In the genomic region with DNA sequence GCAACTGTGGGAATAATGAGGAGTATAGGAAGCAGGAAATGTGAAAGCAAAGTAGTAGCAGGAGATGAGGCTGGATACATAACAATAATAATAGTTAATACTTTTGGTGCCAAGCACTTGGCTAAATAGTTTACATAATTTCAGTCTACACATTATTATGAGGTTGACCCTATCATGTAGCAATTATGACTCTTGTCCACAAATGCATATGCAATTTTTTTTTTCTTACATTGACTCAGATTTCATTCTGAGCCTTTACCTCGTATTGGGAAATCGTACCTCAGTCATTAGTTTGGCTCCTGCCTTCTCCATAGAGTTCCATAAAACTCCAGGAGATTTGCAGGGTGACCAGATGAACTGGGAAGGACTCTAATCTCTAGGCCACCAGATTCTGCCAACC, we compare ENCODE assay signal across 32 cellular contexts.
"Had no signal": no experiment of that assay in that cellular context is flagged by ENCODE, and none has a peak within 500 bp of the region (broad histone marks: within the 10 kb centered on the region; RNA-seq: fewer than 3 reads in every experiment).

No MANE protein-coding gene starts in this region.

- H3K27ac ChIP-seq: adrenal gland, ascending aorta, coronary artery, dorsolateral prefrontal cortex, esophagus muscularis mucosa, heart left ventricle, WERI-Rb-1 had no signal

- H3K36me3 ChIP-seq: adrenal gland, ascending aorta, esophagus muscularis mucosa, heart left ventricle, WERI-Rb-1 had no signal

- H3K4me1 Mint-ChIP-seq: activated B cell treated with CpG ODN at 0.5 μM for 24 hours; activated naive CD4-positive, alpha-beta T cell treated with anti-CD3 and anti-CD28 coated beads, Interleukin-2, amount 50 U/mL, for 24 hours; activated naive CD8-positive, alpha-beta T cell treated with anti-CD3 and anti-CD28 coated beads for 36 hours; activated naive CD8-positive, alpha-beta T cell treated with anti-CD3 and anti-CD28 coated beads, Interleukin-2, amount 50 U/mL, for 24 hours; brain; central memory CD8-positive, alpha-beta T cell; endodermal cell; T-cell had no signal

- H3K4me3 ChIP-seq: adrenal gland, ascending aorta, coronary artery, dorsolateral prefrontal cortex, esophagus muscularis mucosa, heart left ventricle had no signal

- H3K27me3 ChIP-seq: adrenal gland, ascending aorta, esophagus muscularis mucosa, heart left ventricle had no signal

- DNase-seq: activated B cell treated with CpG ODN at 0.5 μM for 24 hours; activated CD4-positive, alpha-beta T cell treated with anti-CD3 and anti-CD28 coated beads for 48 hours; activated CD4-positive, alpha-beta T cell treated with anti-CD3 and anti-CD28 coated beads, Interleukin-2, amount 50 U/mL, for 1 hour; activated CD4-positive, alpha-beta T cell treated with anti-CD3 and anti-CD28 coated beads, Interleukin-2, amount 50 U/mL, for 48 hours; activated CD8-positive, alpha-beta memory T cell treated with anti-CD3 and anti-CD28 coated beads for 24 hours; activated CD8-positive, alpha-beta T cell treated with anti-CD3 and anti-CD28 coated beads for 36 hours; activated effector memory CD4-positive, alpha-beta T cell treated with anti-CD3 and anti-CD28 coated beads, Interleukin-2, amount 50 U/mL, for 16 hours; activated naive CD4-positive, alpha-beta T cell treated with anti-CD3 and anti-CD28 coated beads for 36 hours; activated naive CD8-positive, alpha-beta T cell treated with anti-CD3 and anti-CD28 coated beads for 36 hours; activated naive CD8-positive, alpha-beta T cell treated with anti-CD3 and anti-CD28 coated beads, Interleukin-2, amount 50 U/mL, for 24 hours; activated T-cell treated with anti-CD3 and anti-CD28 coated beads, Interleukin-2, amount 50 U/mL, for 4 hours; adrenal gland; dorsolateral prefrontal cortex; effector memory CD4-positive, alpha-beta T cell; endodermal cell; erythroblast; glutamatergic neuron; heart left ventricle; T-cell; T1000; WERI-Rb-1 had no signal

- H3K36me3 Mint-ChIP-seq: activated naive CD8-positive, alpha-beta T cell treated with anti-CD3 and anti-CD28 coated beads for 36 hours; brain; T-cell had no signal

- H3K4me3 Mint-ChIP-seq: activated B cell treated with CpG ODN at 0.5 μM for 24 hours; activated CD8-positive, alpha-beta T cell treated with anti-CD3 and anti-CD28 coated beads for 36 hours; activated naive CD4-positive, alpha-beta T cell treated with anti-CD3 and anti-CD28 coated beads for 36 hours; activated naive CD4-positive, alpha-beta T cell treated with anti-CD3 and anti-CD28 coated beads, Interleukin-2, amount 50 U/mL, for 24 hours; activated naive CD8-positive, alpha-beta T cell treated with anti-CD3 and anti-CD28 coated beads for 36 hours; activated naive CD8-positive, alpha-beta T cell treated with anti-CD3 and anti-CD28 coated beads, Interleukin-2, amount 50 U/mL, for 24 hours; activated T-cell treated with anti-CD3 and anti-CD28 coated beads, Interleukin-2, amount 50 U/mL, for 4 hours; activated T-helper 1 cell treated with anti-CD3 and anti-CD28 coated beads, Interleukin-12 subunit alpha, Interleukin-12 subunit beta, Interleukin-2, Interleukin-4 antibody, amounts not matched to agents 30 ng/mL and 10 ng/mL and 1 ng/mL, durations not matched to agents 14 hours and 24 hours and 36 hours; brain; central memory CD8-positive, alpha-beta T cell; dendritic cell treated with granulocyte-macrophage colony-stimulating factor and Interleukin-4, amounts not matched to agents 40 ng/mL and 50 ng/mL, for 4 days; endodermal cell; T-cell; T-helper 1 cell treated with Interleukin-12 subunit alpha and Interleukin-12 subunit beta and Interleukin-4 antibody, amounts not matched to agents 30 μg/mL and 1 μg/mL, for 36 hours had no signal

- H3K27ac Mint-ChIP-seq: activated B cell treated with CpG ODN at 0.5 μM for 24 hours; activated CD8-positive, alpha-beta T cell treated with anti-CD3 and anti-CD28 coated beads for 36 hours; activated naive CD4-positive, alpha-beta T cell treated with anti-CD3 and anti-CD28 coated beads for 36 hours; activated naive CD4-positive, alpha-beta T cell treated with anti-CD3 and anti-CD28 coated beads, Interleukin-2, amount 50 U/mL, for 24 hours; activated naive CD8-positive, alpha-beta T cell treated with anti-CD3 and anti-CD28 coated beads for 36 hours; activated naive CD8-positive, alpha-beta T cell treated with anti-CD3 and anti-CD28 coated beads, Interleukin-2, amount 50 U/mL, for 24 hours; activated T-helper 1 cell treated with anti-CD3 and anti-CD28 coated beads, Interleukin-12 subunit alpha, Interleukin-12 subunit beta, Interleukin-2, Interleukin-4 antibody, amounts not matched to agents 30 ng/mL and 10 ng/mL and 1 ng/mL, durations not matched to agents 14 hours and 24 hours and 36 hours; activated T-helper 2 cell treated with anti-CD3 and anti-CD28 coated beads, Interferon-gamma antibody, Interleukin-2, Interleukin-4, amounts not matched to agents 10 μg/mL and 5 μg/mL and 100 μg/mL, durations not matched to agents 14 hours and 24 hours and 36 hours; brain; dendritic cell treated with granulocyte-macrophage colony-stimulating factor and Interleukin-4, amounts not matched to agents 40 ng/mL and 50 ng/mL, for 4 days; endodermal cell; T-cell; T-helper 1 cell treated with Interleukin-12 subunit alpha and Interleukin-12 subunit beta and Interleukin-4 antibody, amounts not matched to agents 30 μg/mL and 1 μg/mL, for 36 hours had no signal

- ATAC-seq: activated CD4-positive, CD25-positive, alpha-beta regulatory T cell treated with anti-CD3 and anti-CD28 coated beads, Interleukin-2, amount 50 U/mL, for 24 hours; activated CD8-positive, alpha-beta T cell treated with anti-CD3 and anti-CD28 coated beads for 36 hours; activated naive CD8-positive, alpha-beta T cell treated with anti-CD3 and anti-CD28 coated beads, Interleukin-2, amount 50 U/mL, for 24 hours; activated T-cell treated with anti-CD3 and anti-CD28 coated beads, Interleukin-2, amount 50 U/mL, for 4 hours; heart left ventricle; T-cell had no signal

- H3K27me3 Mint-ChIP-seq: activated CD8-positive, alpha-beta T cell treated with anti-CD3 and anti-CD28 coated beads for 36 hours; activated naive CD8-positive, alpha-beta T cell treated with anti-CD3 and anti-CD28 coated beads for 36 hours; central memory CD8-positive, alpha-beta T cell; dendritic cell treated with granulocyte-macrophage colony-stimulating factor and Interleukin-4, amounts not matched to agents 40 ng/mL and 50 ng/mL, for 4 days; T-cell had no signal

- H3K9me3 Mint-ChIP-seq: activated B cell treated with CpG ODN at 0.5 μM for 24 hours; activated CD8-positive, alpha-beta T cell treated with anti-CD3 and anti-CD28 coated beads for 36 hours; activated naive CD4-positive, alpha-beta T cell treated with anti-CD3 and anti-CD28 coated beads for 36 hours; activated naive CD4-positive, alpha-beta T cell treated with anti-CD3 and anti-CD28 coated beads, Interleukin-2, amount 50 U/mL, for 24 hours; activated naive CD8-positive, alpha-beta T cell treated with anti-CD3 and anti-CD28 coated beads for 36 hours; activated naive CD8-positive, alpha-beta T cell treated with anti-CD3 and anti-CD28 coated beads, Interleukin-2, amount 50 U/mL, for 24 hours; activated T-cell treated with anti-CD3 and anti-CD28 coated beads, Interleukin-2, amount 50 U/mL, for 4 hours; activated T-helper 1 cell treated with anti-CD3 and anti-CD28 coated beads, Interleukin-12 subunit alpha, Interleukin-12 subunit beta, Interleukin-2, Interleukin-4 antibody, amounts not matched to agents 30 ng/mL and 10 ng/mL and 1 ng/mL, durations not matched to agents 14 hours and 24 hours and 36 hours; activated T-helper 2 cell treated with anti-CD3 and anti-CD28 coated beads, Interferon-gamma antibody, Interleukin-2, Interleukin-4, amounts not matched to agents 10 μg/mL and 5 μg/mL and 100 μg/mL, durations not matched to agents 14 hours and 24 hours and 36 hours; brain; dendritic cell treated with granulocyte-macrophage colony-stimulating factor and Interleukin-4, amounts not matched to agents 40 ng/mL and 50 ng/mL, for 4 days; T-cell; T-helper 1 cell treated with Interleukin-12 subunit alpha and Interleukin-12 subunit beta and Interleukin-4 antibody, amounts not matched to agents 30 μg/mL and 1 μg/mL, for 36 hours had no signal

- H3K9me3 ChIP-seq: adrenal gland, ascending aorta, esophagus muscularis mucosa, heart left ventricle had no signal

- H3K4me1 ChIP-seq: heart left ventricle had no signal
